31 cellular contexts compared by ENCODE assay signal in the genomic region with DNA sequence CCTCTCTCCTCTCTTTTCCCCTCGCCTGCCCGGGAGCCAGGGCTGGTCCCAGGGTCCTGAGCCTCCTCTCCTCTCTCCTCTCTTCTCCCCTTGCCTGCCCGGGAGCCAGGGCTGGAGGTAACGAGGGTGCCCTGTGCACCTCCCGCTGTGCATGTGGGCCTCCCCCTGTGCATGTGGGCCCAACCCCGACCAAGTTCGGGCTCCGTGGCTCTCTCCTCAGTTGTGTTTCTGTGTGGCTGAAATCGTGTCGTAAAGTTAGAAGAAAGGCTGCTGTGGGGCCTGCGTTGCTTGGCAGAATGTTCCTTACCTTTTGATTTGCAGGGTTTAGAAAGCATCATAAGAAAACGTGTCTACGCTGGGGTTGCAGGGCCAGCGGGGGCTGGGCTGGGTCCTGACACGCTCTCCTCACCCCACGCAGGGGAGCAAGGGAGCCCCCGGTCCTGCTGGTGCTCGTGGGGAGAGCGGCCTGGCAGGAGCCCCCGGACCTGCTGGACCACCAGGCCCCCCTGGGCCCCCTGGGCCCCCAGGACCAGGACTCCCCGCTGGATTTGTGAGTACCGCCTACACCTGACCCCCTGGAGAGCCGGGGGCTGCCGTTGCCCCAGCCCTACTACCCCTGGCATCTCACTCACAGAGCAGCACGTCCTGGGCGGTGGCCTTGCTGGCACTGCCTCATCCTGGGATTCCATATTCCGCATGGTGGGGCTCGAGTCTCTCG.
"Had no signal": no experiment of that assay in that cellular context is flagged by ENCODE, and none has a peak within 500 bp of the region (broad histone marks: within the 10 kb centered on the region; RNA-seq: fewer than 3 reads in every experiment).

No MANE protein-coding gene starts in this region.

- H3K9me3 Mint-ChIP-seq: activated CD8-positive, alpha-beta T cell treated with anti-CD3 and anti-CD28 coated beads for 36 hours; activated naive CD8-positive, alpha-beta T cell treated with anti-CD3 and anti-CD28 coated beads for 36 hours; activated T-helper 2 cell treated with anti-CD3 and anti-CD28 coated beads, Interferon-gamma antibody, Interleukin-2, Interleukin-4, amounts not matched to agents 10 μg/mL and 5 μg/mL and 100 μg/mL, durations not matched to agents 14 hours and 24 hours and 36 hours had no signal

- H3K27me3 ChIP-seq: breast epithelium, MG63, Peyer's patch, SJSA1 had no signal

- H3K9me3 ChIP-seq: breast epithelium, MG63, Peyer's patch, SJSA1 had no signal

- H3K27ac Mint-ChIP-seq: activated CD4-positive, alpha-beta T cell treated with anti-CD3 and anti-CD28 coated beads for 36 hours; activated CD8-positive, alpha-beta T cell treated with anti-CD3 and anti-CD28 coated beads for 36 hours; activated naive CD4-positive, alpha-beta T cell treated with anti-CD3 and anti-CD28 coated beads, Interleukin-2, amount 10 ng/mL, durations not matched to agents 7 days and 5 days; activated naive CD8-positive, alpha-beta T cell treated with anti-CD3 and anti-CD28 coated beads for 36 hours; activated T-cell treated with anti-CD3 and anti-CD28 coated beads, Interleukin-2, amount 50 U/mL, for 72 hours; activated T-helper 2 cell treated with anti-CD3 and anti-CD28 coated beads, Interferon-gamma antibody, Interleukin-2, Interleukin-4, amounts not matched to agents 10 μg/mL and 5 μg/mL and 100 μg/mL, durations not matched to agents 14 hours and 24 hours and 36 hours; T-helper 17 cell had no signal

- H3K27me3 Mint-ChIP-seq: activated CD4-positive, alpha-beta T cell treated with anti-CD3 and anti-CD28 coated beads for 36 hours; activated CD8-positive, alpha-beta T cell treated with anti-CD3 and anti-CD28 coated beads for 36 hours; activated naive CD4-positive, alpha-beta T cell treated with anti-CD3 and anti-CD28 coated beads, Interleukin-2, amount 10 ng/mL, durations not matched to agents 7 days and 5 days; activated naive CD8-positive, alpha-beta T cell treated with anti-CD3 and anti-CD28 coated beads for 36 hours; T-helper 17 cell had no signal

- H3K36me3 Mint-ChIP-seq: activated naive CD8-positive, alpha-beta T cell treated with anti-CD3 and anti-CD28 coated beads for 36 hours had no signal

- H3K4me3 ChIP-seq: breast epithelium, MG63, Peyer's patch, SJSA1 had no signal

- H3K36me3 ChIP-seq: breast epithelium, MG63, SJSA1 had no signal

- DNase-seq: activated CD4-positive, alpha-beta T cell treated with anti-CD3 and anti-CD28 coated beads for 36 hours; activated CD8-positive, alpha-beta memory T cell treated with anti-CD3 and anti-CD28 coated beads, Interleukin-2, amount 50 U/mL, for 4 hours; activated CD8-positive, alpha-beta T cell treated with anti-CD3 and anti-CD28 coated beads for 36 hours; activated gamma-delta T cell treated with Interleukin-2 at 50 U/mL for 16 hours; activated naive CD4-positive, alpha-beta T cell treated with anti-CD3 and anti-CD28 coated beads, Interleukin-2, amount 10 ng/mL, durations not matched to agents 7 days and 5 days; activated naive CD8-positive, alpha-beta T cell treated with anti-CD3 and anti-CD28 coated beads for 36 hours; activated T-cell treated with anti-CD3 and anti-CD28 coated beads, Interleukin-2, amount 50 U/mL, for 72 hours; central memory CD4-positive, alpha-beta T cell; MG63; MV-4-11; NCI-H1092 treated with DMSO at 0.1 percent for 48 hours; NCI-H1417 treated with DMSO at 0.1 percent for 48 hours; NCI-H1694; NCI-H2029; NCI-H2107; NCI-H2171 treated with DMSO at 0.1 percent for 48 hours; NCI-H226; NCI-H526; NCI-H774; OCI-M1; Peyer's patch; SHP77; SW 1271; T-helper 17 cell; T-helper 9 cell had no signal

- ATAC-seq: activated CD4-positive, alpha-beta T cell treated with anti-CD3 and anti-CD28 coated beads for 36 hours; activated CD8-positive, alpha-beta T cell treated with anti-CD3 and anti-CD28 coated beads for 36 hours; activated T-cell treated with anti-CD3 and anti-CD28 coated beads, Interleukin-2, amount 50 U/mL, for 72 hours; SK-N-SH treated with all-trans-retinoic acid at 6 μM for 48 hours; T-helper 17 cell had no signal

- H3K27ac ChIP-seq: breast epithelium, Peyer's patch, RWPE1, SJSA1, VCaP had no signal

- H3K4me1 ChIP-seq: breast epithelium, Peyer's patch, SJSA1 had no signal

- H3K4me3 Mint-ChIP-seq: activated CD4-positive, alpha-beta T cell treated with anti-CD3 and anti-CD28 coated beads for 36 hours; activated CD8-positive, alpha-beta T cell treated with anti-CD3 and anti-CD28 coated beads for 36 hours; activated naive CD4-positive, alpha-beta T cell treated with anti-CD3 and anti-CD28 coated beads, Interleukin-2, amount 10 ng/mL, durations not matched to agents 7 days and 5 days; activated naive CD8-positive, alpha-beta T cell treated with anti-CD3 and anti-CD28 coated beads for 36 hours; activated T-cell treated with anti-CD3 and anti-CD28 coated beads, Interleukin-2, amount 50 U/mL, for 72 hours; T-helper 17 cell had no signal
